ENCODE assay signal across 8 cellular contexts in genomic region chr19:12696366-12697335, GRCh38. TPM values are rescaled to one million over a fixed set of nuclear protein-coding genes. Genes with fewer than 3 reads are reported as not detected.
DNase-seq lines count a peak whose midpoint lies in the region; TF ChIP-seq lines count a peak whose summit lies in the region.

Gene FBXW9 (minus strand): TSS chr19:12696631. CDS start chr19:12696581, 50 bp downstream.

- H3K27ac Mint-ChIP-seq in HFFc6 (peak within 1 kb of the TSS; percentile 82), glutamatergic neuron (ENCODE audit: unreplicated experiment) (peak within 1 kb of the TSS; percentile 88)
- peak within 1 kb of the TSS; percentile 88 for H3K27ac Mint-ChIP-seq in activated naive CD8-positive, alpha-beta T cell

- no peak for TF ChIP-seq CTCF in HFFc6 (IDR thresholded peaks at IDR 0.05)
- TF ChIP-seq CTCF in glutamatergic neuron (IDR thresholded peaks at IDR 0.05; ENCODE audit: partially characterized antibody, unreplicated experiment): no peak
- no peak for TF ChIP-seq CTCF in osteoblast (IDR thresholded peaks at IDR 0.05; ENCODE audit: extremely low read depth, low read depth, low read length)
- peak in 1 of 3 experiments; percentile 4 for TF ChIP-seq CTCF in testis (IDR thresholded peaks at IDR 0.05)

- H3K27me3 ChIP-seq in osteoblast (ENCODE audit: insufficient read depth, low read length): no peaks in the 10 kb centered on the region
- no peaks in the 10 kb centered on the region for H3K27me3 ChIP-seq in testis

- H3K27me3 Mint-ChIP-seq in HFFc6 (ENCODE audit: insufficient read depth): no peaks in the 10 kb centered on the region; the same call in 1 of the 2 replicates
- no peaks in the 10 kb centered on the region for H3K27me3 Mint-ChIP-seq in activated naive CD8-positive, alpha-beta T cell
- peaks cover 2% of the 10 kb centered on the region for H3K27me3 Mint-ChIP-seq in glutamatergic neuron (ENCODE audit: unreplicated experiment)

- peak; percentile 94 for DNase-seq in GDM1 (lab: John Stamatoyannopoulos, UW)
- peak; percentile 89 for DNase-seq in HFFc6
- peak; percentile 89 for DNase-seq in NCI-H1105 treated with DMSO at 0.1 percent for 48 hours (lab: John Stamatoyannopoulos, UW)
- peak; percentile 69 for DNase-seq in SKM-1 (lab: John Stamatoyannopoulos, UW; ENCODE audit: unreplicated experiment)
- DNase-seq in glutamatergic neuron: peak; percentile 98
- peak; percentile 100 for DNase-seq in osteoblast (ENCODE audit: insufficient read length, low spot score, missing footprints)
- peak; percentile 99 for DNase-seq in testis

- H3K4me2 ChIP-seq in osteoblast (ENCODE audit: insufficient read depth, low read length): peak within 1 kb of the TSS; percentile 88

- H3K36me3 Mint-ChIP-seq in HFFc6 (ENCODE audit: low read depth) (peaks cover 10% of the 10 kb centered on the region), glutamatergic neuron (ENCODE audit: unreplicated experiment) (no peaks in the 10 kb centered on the region)
- H3K36me3 Mint-ChIP-seq in activated naive CD8-positive, alpha-beta T cell: peaks cover 5% of the 10 kb centered on the region

- peak within 1 kb of the TSS; percentile 90 for H3K4me3 ChIP-seq in osteoblast (ENCODE audit: insufficient read depth, low read length)
- peak within 1 kb of the TSS; percentile 69 to 83 for H3K4me3 ChIP-seq in testis

- H3K27ac ChIP-seq in osteoblast (ENCODE audit: low read depth, low read length) (peak within 1 kb of the TSS; percentile 67), testis (peak within 1 kb of the TSS; percentile 14 to 64)

- peaks cover 16% of the 10 kb centered on the region for H3K79me2 ChIP-seq in osteoblast (ENCODE audit: insufficient read depth, low read length)

- no peak for TF ChIP-seq POLR2A in testis (IDR thresholded peaks at IDR 0.05)

- H3K4me1 ChIP-seq in osteoblast (ENCODE audit: insufficient read depth, low read length) (peaks cover 9% of the 10 kb centered on the region), testis (peaks cover 12% of the 10 kb centered on the region)

- WGBS in testis, 2 donors: 5 to 6% methylated on average over 24 to 49 of the region's 59 CpGs

- intact Hi-C loops in testis (cut with DNase I; ENCODE audit: low total_unique reads): no loop called here

- H3K36me3 ChIP-seq in osteoblast (ENCODE audit: insufficient read depth, low read length) (peaks cover 36% of the 10 kb centered on the region), testis (ENCODE audit: low read depth, missing control alignments) (no peaks in the 10 kb centered on the region)

- peaks cover 11% of the 10 kb centered on the region for H3K4me1 Mint-ChIP-seq in HFFc6 (ENCODE audit: low read depth)
- H3K4me1 Mint-ChIP-seq in activated naive CD8-positive, alpha-beta T cell (ENCODE audit: low read depth): peaks cover 9% of the 10 kb centered on the region
- H3K4me1 Mint-ChIP-seq in glutamatergic neuron (ENCODE audit: low read depth, unreplicated experiment): no peaks in the 10 kb centered on the region

- H3K4me3 Mint-ChIP-seq in HFFc6: peak within 1 kb of the TSS; percentile 89
- peak within 1 kb of the TSS; percentile 89 for H3K4me3 Mint-ChIP-seq in activated naive CD8-positive, alpha-beta T cell
- peak within 1 kb of the TSS; percentile 90 for H3K4me3 Mint-ChIP-seq in glutamatergic neuron (ENCODE audit: unreplicated experiment)

- no peaks in the 10 kb centered on the region for H4K20me1 ChIP-seq in osteoblast (ENCODE audit: insufficient read depth, low read length)

- no peaks in the 10 kb centered on the region for H3K9me3 ChIP-seq in osteoblast (ENCODE audit: low read depth, low read length)
- no peaks in the 10 kb centered on the region for H3K9me3 ChIP-seq in testis

- peak within 1 kb of the TSS; percentile 83 for H2AFZ ChIP-seq in osteoblast (ENCODE audit: low read length)

- no peaks in the 10 kb centered on the region for H3K9me3 Mint-ChIP-seq in HFFc6
- H3K9me3 Mint-ChIP-seq in activated naive CD8-positive, alpha-beta T cell (ENCODE audit: low read depth): no peaks in the 10 kb centered on the region
- peaks cover 7% of the 10 kb centered on the region for H3K9me3 Mint-ChIP-seq in glutamatergic neuron (ENCODE audit: unreplicated experiment)

RNA-seq across cellular contexts. Expression of gene FBXW9, which starts in this region (rescaled TPM):
- 1 to 10 TPM; 4.5 to 7.1 (median 5.4) TPM for total RNA-seq in HFFc6 (2021; fragmentation: NEBNext Ultra II Directional; extraction: Animal tissue kit (Norgen Biotek cat#: 25700))
- total RNA-seq in glutamatergic neuron (ENCODE audit: unreplicated experiment) (7.4 TPM), osteoblast (17.1 and 18.5 TPM in 2 replicates), testis (10 to 100 TPM; 20.5 to 23.3 TPM)
- polyA plus RNA-seq in testis (ENCODE audit: insufficient read depth, low read depth, low replicate concordance): 27.4 TPM

Comparison
In these comparisons a context has a peak if more than half of its experiments do, and no peak if none do; other contexts are left out.
1. Peak in every context shown above with its lines: DNase-seq, H3K4me3 ChIP-seq and H3K27ac ChIP-seq.